In the genomic region with DNA sequence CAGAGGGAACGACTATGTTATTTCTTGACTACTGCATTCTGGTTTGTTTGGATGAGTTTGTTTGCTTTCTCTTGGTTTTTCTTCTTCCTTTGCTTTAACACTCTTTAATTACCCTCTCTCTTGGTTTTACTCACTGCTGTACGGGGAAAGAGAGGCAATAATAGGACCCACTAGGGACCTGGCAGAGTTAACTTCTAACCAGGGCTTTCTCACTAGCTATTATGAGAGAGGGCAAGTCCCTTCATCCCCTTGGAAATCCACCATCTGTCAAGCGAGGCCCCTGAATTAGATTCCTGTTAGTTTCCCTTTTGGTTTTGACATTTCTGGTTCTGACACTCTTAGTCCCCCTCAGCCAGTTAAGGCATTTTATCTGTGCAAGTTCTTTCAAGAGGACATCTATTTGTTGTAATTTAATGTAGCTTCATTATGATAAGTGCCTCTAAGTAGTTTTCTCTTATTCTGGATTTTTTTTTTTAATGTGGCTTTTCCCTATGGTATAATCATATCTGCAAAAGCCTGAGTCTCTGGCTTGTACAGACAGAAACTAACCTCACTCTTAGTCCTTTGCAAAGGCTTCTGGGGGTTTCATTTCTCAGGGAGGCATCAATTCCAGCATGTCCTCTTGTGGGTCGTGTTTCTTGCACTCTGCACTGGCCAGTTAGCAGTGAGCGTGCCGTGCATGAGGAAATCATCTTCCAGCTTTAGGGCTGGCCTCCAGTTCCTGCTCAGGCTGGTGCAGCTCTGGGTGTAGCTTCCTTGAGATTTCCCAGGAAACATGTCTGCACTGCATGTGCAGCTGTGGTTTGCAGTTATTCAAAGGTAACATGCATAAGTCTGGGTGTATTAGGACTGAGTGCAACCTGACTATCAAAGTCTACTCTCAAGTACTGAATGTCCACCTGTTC, we compare ENCODE assay signal across 13 cellular contexts.
DNase-seq lines count a peak whose midpoint lies in the region; ATAC-seq, FAIRE-seq and TF ChIP-seq lines count a peak whose summit lies in the region.
"Had no signal": no experiment of that assay in that cellular context is flagged by ENCODE, and none has a peak within 500 bp of the region (broad histone marks: within the 10 kb centered on the region; RNA-seq: fewer than 3 reads in every experiment).

No MANE protein-coding gene starts in this region.

- H3K27ac ChIP-seq in foreskin keratinocyte (no peak overlapping the region), kidney (ENCODE audit: low read depth in 2 of 2, low read length in 2 of 2) (no peak overlapping the region)
- H3K27ac ChIP-seq: colonic mucosa had no signal

- TF ChIP-seq CTCF in foreskin keratinocyte (conservative IDR thresholded peaks at IDR 0.05): no peak
- TF ChIP-seq CTCF in kidney (IDR thresholded peaks at IDR 0.05; ENCODE audit: borderline replicate concordance, extremely low read depth, insufficient read depth): no peak

- H3K4me1 ChIP-seq in foreskin keratinocyte (peaks cover 6% of the 10 kb centered on the region), kidney (ENCODE audit: control insufficient read depth in 1 of 2, insufficient read depth in 1 of 2, low read depth in 1 of 2, low read length in 2 of 2) (peaks cover 0 to 2% of the 10 kb centered on the region in 2 donors)

- H3K9ac ChIP-seq in kidney (ENCODE audit: low read length in 2 of 2): no peak overlapping the region

- peaks cover 50% of the 10 kb centered on the region for H3K27me3 ChIP-seq in foreskin keratinocyte

- no peak overlapping the region for H3K4me3 ChIP-seq in kidney (ENCODE audit: low read length in 2 of 2)
- H3K4me3 ChIP-seq: colonic mucosa had no signal

- no peaks in the 10 kb centered on the region for H3K36me3 ChIP-seq in kidney (ENCODE audit: control insufficient read depth in 1 of 2, insufficient read depth in 2 of 2, low read length in 2 of 2)
- H3K36me3 ChIP-seq: colonic mucosa had no signal

- peak; percentile 12 for ATAC-seq in stimulated activated naive CD8-positive, alpha-beta T cell treated with anti-CD3 and anti-CD28 coated beads, Interleukin-15, amount 100 ng/mL, for 72 hours
- no peak for ATAC-seq in stimulated activated naive CD8-positive, alpha-beta T cell treated with anti-CD3 and anti-CD28 coated beads, Interleukin-15, Interleukin-2, amounts not matched to agents 100 U/mL and 50 U/mL, for 24 hours
- ATAC-seq in HG02759 (IDR thresholded peaks at IDR 0.05; ENCODE audit: unreplicated experiment) (peak; percentile 68), HG03558 (IDR thresholded peaks at IDR 0.05; ENCODE audit: extremely low read depth, unreplicated experiment) (peak; percentile 42), foreskin keratinocyte (no peak)

- H3K9me3 ChIP-seq in kidney (ENCODE audit: control insufficient read depth in 1 of 2, low read length in 2 of 2): peaks cover 0 to 2% of the 10 kb centered on the region in 2 donors
- H3K9me3 ChIP-seq: colonic mucosa had no signal

- no peak for DNase-seq in stimulated activated naive CD8-positive, alpha-beta T cell treated with anti-CD3 and anti-CD28 coated beads, Interleukin-15, amount 100 ng/mL, for 72 hours
- DNase-seq in stimulated activated naive CD8-positive, alpha-beta T cell treated with anti-CD3 and anti-CD28 coated beads, Interleukin-15, Interleukin-2, amounts not matched to agents 100 U/mL and 50 U/mL, for 24 hours: no peak
- DNase-seq in foreskin keratinocyte: no peak
- no peak for DNase-seq in kidney
- no peak for DNase-seq in HTR-8/SVneo (ENCODE audit: insufficient read length, low spot score)
- no peak for DNase-seq in NCI-H1092 treated with DMSO at 0.1 percent for 48 hours (lab: John Stamatoyannopoulos, UW)
- DNase-seq: activated naive CD8-positive, alpha-beta T cell treated with anti-CD3 and anti-CD28 coated beads for 36 hours; NCI-H1930; T-helper 2 cell had no signal

- no peaks in the 10 kb centered on the region for H3K9me3 Mint-ChIP-seq in stimulated activated naive CD8-positive, alpha-beta T cell treated with anti-CD3 and anti-CD28 coated beads, Interleukin-15, amount 100 ng/mL, for 72 hours
- H3K9me3 Mint-ChIP-seq: activated naive CD8-positive, alpha-beta T cell treated with anti-CD3 and anti-CD28 coated beads for 36 hours had no signal

- peaks cover 61% of the 10 kb centered on the region for H3K27me3 Mint-ChIP-seq in stimulated activated naive CD8-positive, alpha-beta T cell treated with anti-CD3 and anti-CD28 coated beads, Interleukin-15, amount 100 ng/mL, for 72 hours

- no peak overlapping the region for H3K27ac Mint-ChIP-seq in stimulated activated naive CD8-positive, alpha-beta T cell treated with anti-CD3 and anti-CD28 coated beads, Interleukin-15, amount 100 ng/mL, for 72 hours
- H3K27ac Mint-ChIP-seq: activated naive CD8-positive, alpha-beta T cell treated with anti-CD3 and anti-CD28 coated beads for 36 hours; IgD-negative memory B cell had no signal

- no peak overlapping the region for H3K4me3 Mint-ChIP-seq in stimulated activated naive CD8-positive, alpha-beta T cell treated with anti-CD3 and anti-CD28 coated beads, Interleukin-15, amount 100 ng/mL, for 72 hours
- H3K4me3 Mint-ChIP-seq: activated naive CD8-positive, alpha-beta T cell treated with anti-CD3 and anti-CD28 coated beads for 36 hours; IgD-negative memory B cell had no signal

- H3K4me1 Mint-ChIP-seq in stimulated activated naive CD8-positive, alpha-beta T cell treated with anti-CD3 and anti-CD28 coated beads, Interleukin-15, amount 100 ng/mL, for 72 hours: no peaks in the 10 kb centered on the region

- intact Hi-C loops in kidney (cut with DNase I): no loop called here

- FAIRE-seq in kidney (lab: Jason Lieb, UNC) (no peak), HTR-8/SVneo (lab: Jason Lieb, UNC) (no peak)

Comparison
In these comparisons a context has a peak if more than half of its experiments do, and no peak if none do; other contexts are left out.
1. ATAC-seq: peak in stimulated activated naive CD8-positive, alpha-beta T cell treated with anti-CD3 and anti-CD28 coated beads, Interleukin-15, amount 100 ng/mL, for 72 hours (single experiment), HG02759 (single experiment) and HG03558 (single experiment); none in stimulated activated naive CD8-positive, alpha-beta T cell treated with anti-CD3 and anti-CD28 coated beads, Interleukin-15, Interleukin-2, amounts not matched to agents 100 U/mL and 50 U/mL, for 24 hours (single experiment) and foreskin keratinocyte (single experiment).